ENCODE assay signal across 2 cellular contexts in the genomic region with DNA sequence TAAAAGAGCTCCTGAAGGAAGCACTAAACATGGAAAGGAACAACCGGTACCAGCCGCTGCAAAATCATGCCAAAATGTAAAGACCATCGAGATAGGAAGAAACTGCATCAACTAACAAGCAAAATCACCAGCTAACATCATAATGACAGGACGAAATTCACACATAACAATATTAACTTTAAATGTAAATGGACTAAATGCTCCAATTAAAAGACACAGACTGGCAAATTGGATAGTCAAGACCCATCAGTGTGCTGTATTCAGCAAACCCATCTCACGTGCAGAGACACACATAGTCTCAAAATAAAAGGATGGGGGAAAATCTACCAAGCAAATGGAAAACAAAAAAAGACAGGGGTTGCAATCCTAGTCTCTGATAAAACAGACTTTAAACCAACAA. TPM values are rescaled to one million over a fixed set of nuclear protein-coding genes. Genes with fewer than 3 reads are reported as not detected.
"Had no signal": no experiment of that assay in that cellular context is flagged by ENCODE, and none has a peak within 500 bp of the region (broad histone marks: within the 10 kb centered on the region; RNA-seq: fewer than 3 reads in every experiment).

No MANE protein-coding gene starts in this region.

RNA-seq across cellular contexts. Expression of a gene that starts 26.4 kb away (rescaled TPM):
- total RNA-seq: HepG2, HT1080 had no signal
- polyA plus RNA-seq: HepG2 had no signal
